In the genomic region with DNA sequence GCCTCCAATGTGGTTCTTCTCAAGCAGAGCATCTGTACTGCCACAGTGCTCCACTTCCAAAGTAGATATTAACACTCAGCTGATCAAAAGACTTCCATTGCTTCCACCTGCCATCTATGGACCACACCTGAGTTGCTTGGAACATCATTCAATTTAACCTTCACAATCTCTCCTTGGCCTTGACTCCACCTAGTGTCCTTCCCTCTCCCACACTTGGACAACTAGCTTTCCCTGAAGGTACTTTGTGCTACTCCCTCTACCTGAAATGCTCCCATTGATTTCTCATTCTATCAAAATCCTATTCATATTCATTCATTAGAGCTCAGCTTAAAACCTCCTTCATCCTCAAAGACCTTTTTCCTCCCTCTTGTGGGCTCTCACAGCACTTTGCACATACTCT, we compare ENCODE assay signal across 1 cellular context.
TF ChIP-seq lines count a peak whose summit lies in the region.

No MANE protein-coding gene starts in this region.

TF ChIP-seq in Ishikawa, 13 proteins besides CTCF, POLR2A, EP300 and RAD21 (continued from another document):
- no peak for TF ChIP-seq REST (IDR thresholded peaks at IDR 0.05; ENCODE audit: low read depth)
- TF ChIP-seq MAX (IDR thresholded peaks at IDR 0.05) = no peak
TF ChIP-seq in Ishikawa: peak in this region for 0.
